In the genomic region with DNA sequence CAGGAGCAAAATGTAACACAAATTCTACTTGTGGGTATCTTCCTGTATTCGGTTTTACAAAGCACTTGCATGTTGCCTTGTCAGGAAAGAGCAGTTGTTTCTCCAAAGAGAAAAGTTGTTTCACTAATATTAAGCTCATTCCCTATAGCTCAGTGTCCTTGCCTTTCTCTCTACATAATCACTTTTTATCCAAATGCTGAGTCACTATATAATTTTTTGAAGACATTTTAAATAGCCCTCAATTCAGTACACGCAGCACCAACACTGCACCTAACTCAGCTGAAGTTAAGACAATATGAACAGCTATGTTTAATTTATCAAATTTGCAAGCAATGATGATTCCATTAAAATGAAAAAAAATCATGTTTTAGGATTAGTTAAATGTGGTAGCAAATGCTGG, we compare ENCODE assay signal across 10 cellular contexts. TPM values are rescaled to one million over a fixed set of nuclear protein-coding genes. Genes with fewer than 3 reads are reported as not detected.
DNase-seq lines count a peak whose midpoint lies in the region; ATAC-seq and TF ChIP-seq lines count a peak whose summit lies in the region.
"Had no signal": no experiment of that assay in that cellular context is flagged by ENCODE, and none has a peak within 500 bp of the region (broad histone marks: within the 10 kb centered on the region; RNA-seq: fewer than 3 reads in every experiment).

No MANE protein-coding gene starts in this region.

- CTCF ChIA-PET in RWPE1 (lab: Yijun Ruan, JAX), result no interaction called here

- H3K36me3 ChIP-seq in GM23248 (ENCODE audit: low read depth) (no peaks in the 10 kb centered on the region), hepatocyte (replicated peaks; ENCODE audit: insufficient read depth, low read depth) (no peaks in the 10 kb centered on the region), smooth muscle cell (ENCODE audit: low read depth) (no peaks in the 10 kb centered on the region)

- DNase-seq in GM23248 (peak; percentile 29), RWPE1 (ENCODE audit: low spot score) (no peak), hepatocyte (ENCODE audit: low spot score) (no peak), smooth muscle cell (lab: John Stamatoyannopoulos, UW; ENCODE audit: unreplicated experiment) (no peak), NCI-H187 (lab: John Stamatoyannopoulos, UW) (no peak)
- DNase-seq in stimulated activated CD4-positive, alpha-beta T cell treated with anti-CD3 and anti-CD28 coated beads, Interleukin-1b, Interleukin-23, amount 100 ng/mL, for 48 hours, result no peak
- DNase-seq: activated naive CD4-positive, alpha-beta T cell treated with Interleukin-2 at 50 U/mL for 16 hours; KG1 had no signal

- H3K9ac ChIP-seq in GM23248 (peak overlapping the region; percentile 92), smooth muscle cell (ENCODE audit: low read depth) (peak overlapping the region; percentile 94)

- H3K4me1 ChIP-seq in GM23248 (ENCODE audit: insufficient read depth) (peaks cover 32% of the 10 kb centered on the region), hepatocyte (ENCODE audit: insufficient read depth) (peaks cover 15% of the 10 kb centered on the region), smooth muscle cell (ENCODE audit: low read depth) (peaks cover 23% of the 10 kb centered on the region)

- POLR2A ChIA-PET in RWPE1 (lab: Yijun Ruan, JAX; ENCODE audit: low non-redundant PET), result no interaction called here

- peak overlapping the region; percentile 97 for H3K27ac ChIP-seq in GM23248
- H3K27ac ChIP-seq in RWPE1, result peak overlapping the region; percentile 99
- H3K27ac ChIP-seq in hepatocyte, result peak overlapping the region; percentile 96
- peak overlapping the region; percentile 98 for H3K27ac ChIP-seq in smooth muscle cell (ENCODE audit: low read depth)

- in situ Hi-C loops in GM23248 (cut with MboI), result no loop called here

- ATAC-seq in GM18870 (IDR thresholded peaks at IDR 0.05; ENCODE audit: unreplicated experiment) (no peak), HG02571 (IDR thresholded peaks at IDR 0.05; ENCODE audit: unreplicated experiment) (no peak)

- peak overlapping the region; percentile 69 for H3K4me2 ChIP-seq in GM23248 (ENCODE audit: unreplicated experiment)
- H3K4me2 ChIP-seq in hepatocyte, result peak overlapping the region; percentile 76
- H3K4me2 ChIP-seq in smooth muscle cell, result peak overlapping the region; percentile 79

- H3K9me3 ChIP-seq in GM23248 (ENCODE audit: low read depth) (no peaks in the 10 kb centered on the region), hepatocyte (ENCODE audit: low read depth) (no peaks in the 10 kb centered on the region), smooth muscle cell (replicated peaks; ENCODE audit: low read depth) (no peaks in the 10 kb centered on the region)

- H4K20me1 ChIP-seq in GM23248 (ENCODE audit: insufficient read depth) (no peaks in the 10 kb centered on the region), hepatocyte (ENCODE audit: insufficient read depth, poor library complexity, severe bottlenecking) (no peaks in the 10 kb centered on the region), smooth muscle cell (ENCODE audit: low read depth) (no peaks in the 10 kb centered on the region)

- H3F3A ChIP-seq in GM23248 (ENCODE audit: insufficient read depth), result peaks cover 21% of the 10 kb centered on the region
- H3F3A ChIP-seq in smooth muscle cell (ENCODE audit: low read depth), result peaks cover 22% of the 10 kb centered on the region

- H3K27me3 ChIP-seq in GM23248 (replicated peaks; ENCODE audit: insufficient read depth) (no peaks in the 10 kb centered on the region), hepatocyte (no peaks in the 10 kb centered on the region), smooth muscle cell (ENCODE audit: low read depth) (no peaks in the 10 kb centered on the region)

- H2AFZ ChIP-seq in GM23248 (peak overlapping the region; percentile 67), hepatocyte (peak overlapping the region; percentile 45), smooth muscle cell (ENCODE audit: low read depth) (no peak overlapping the region)

- H3K4me3 ChIP-seq in GM23248, result peak overlapping the region; percentile 76
- no peak overlapping the region for H3K4me3 ChIP-seq in hepatocyte
- H3K4me3 ChIP-seq in smooth muscle cell, result peak overlapping the region; percentile 46

- 44 to 46% methylated on average over 2 of the region's 2 CpGs for WGBS in GM23248 (ENCODE audit: low coverage in 1 of 2, low lambda C conversion rate in 2 of 2, missing lambda C conversion rate in 2 of 2), 2 experiments
- WGBS in hepatocyte (ENCODE audit: low lambda C conversion rate, missing lambda C conversion rate), result 94% methylated on average over 2 of the region's 2 CpGs
- WGBS in smooth muscle cell (ENCODE audit: low lambda C conversion rate), result 86% methylated on average over 2 of the region's 2 CpGs

- no peak for TF ChIP-seq CTCF in RWPE1 (conservative IDR thresholded peaks at IDR 0.05; ENCODE audit: low read depth)
- no peak for TF ChIP-seq CTCF in hepatocyte (IDR thresholded peaks at IDR 0.05; ENCODE audit: poor library complexity)
- no peak for TF ChIP-seq CTCF in smooth muscle cell (IDR thresholded peaks at IDR 0.05; ENCODE audit: borderline replicate concordance, insufficient read depth, poor library complexity, severe bottlenecking)

- H3K9me2 ChIP-seq in GM23248 (ENCODE audit: insufficient read depth), result no peaks in the 10 kb centered on the region
- no peaks in the 10 kb centered on the region for H3K9me2 ChIP-seq in hepatocyte (replicated peaks; ENCODE audit: insufficient read depth)

- H3K79me2 ChIP-seq in GM23248 (ENCODE audit: insufficient read depth), result no peaks in the 10 kb centered on the region
- H3K79me2 ChIP-seq in hepatocyte, result peaks cover 3% of the 10 kb centered on the region
- no peaks in the 10 kb centered on the region for H3K79me2 ChIP-seq in smooth muscle cell (ENCODE audit: low read depth)

RNA-seq across cellular contexts. Expression of a gene that starts 14.5 kb away (rescaled TPM):
- 49.2 and 59.2 TPM in 2 replicates for total RNA-seq in GM23248 (2014; rRNA removed; shearing (Covaris generic))
- polyA plus RNA-seq in GM23248 (2016; fragmentation: Nextera tagmentation; extraction: Ambion mirVana), result 24.0 and 24.2 TPM in 2 replicates
- 16.7 and 29.7 TPM in 2 replicates for total RNA-seq in hepatocyte
- 19.0 and 20.9 TPM in 2 replicates for polyA plus RNA-seq in hepatocyte
- 34.1 and 41.7 TPM in 2 replicates for total RNA-seq in smooth muscle cell
- polyA plus RNA-seq in smooth muscle cell, result 25.5 and 44.3 TPM in 2 replicates

RNA-seq across cellular contexts. Expression of a gene that starts 28.2 kb away (rescaled TPM):
- 0.65 TPM in 1 of 2 replicates, not detected in the other for total RNA-seq in GM23248 (2014; rRNA removed; shearing (Covaris generic))
- polyA plus RNA-seq in GM23248 (2016; fragmentation: Nextera tagmentation; extraction: Ambion mirVana), result 0.11 and 0.32 TPM in 2 replicates
- total RNA-seq in hepatocyte, result 0.50 and 1.1 TPM in 2 replicates
- 1.1 TPM in 1 of 2 replicates, not detected in the other for polyA plus RNA-seq in hepatocyte
- total RNA-seq in smooth muscle cell, result 11.8 and 24.6 TPM in 2 replicates
- 12.8 and 18.9 TPM in 2 replicates for polyA plus RNA-seq in smooth muscle cell
